ENCODE assay signal across 27 cellular contexts in the genomic region with DNA sequence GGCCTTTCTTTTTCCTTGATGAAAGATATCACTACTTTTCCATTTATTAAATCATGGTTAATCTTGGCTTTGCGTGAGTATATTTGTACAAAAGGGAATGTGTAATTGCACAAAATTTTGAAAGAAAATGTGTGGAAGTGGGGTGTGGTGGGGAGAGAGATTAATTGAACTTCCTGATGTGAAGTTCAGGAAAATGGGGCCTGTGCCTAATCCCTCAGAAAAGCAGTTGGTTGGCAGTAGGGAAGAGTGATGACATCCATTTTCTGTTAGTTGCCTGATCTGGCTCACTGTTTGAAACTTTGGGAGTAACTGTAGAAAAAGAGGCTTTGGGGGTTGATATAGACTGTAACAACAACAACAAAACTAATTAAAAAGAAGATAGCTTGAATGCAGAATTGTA. TPM values are rescaled to one million over a fixed set of nuclear protein-coding genes. Genes with fewer than 3 reads are reported as not detected.
A peak's percentile ranks its signal among the peaks of the same experiment; 100 is the strongest.
DNase-seq lines count a peak whose midpoint lies in the region; ATAC-seq and TF ChIP-seq lines count a peak whose summit lies in the region.
"Had no signal": no experiment of that assay in that cellular context is flagged by ENCODE, and none has a peak within 500 bp of the region (broad histone marks: within the 10 kb centered on the region; RNA-seq: fewer than 3 reads in every experiment).

No MANE protein-coding gene starts in this region.

- TF ChIP-seq CTCF in A673 (conservative IDR thresholded peaks at IDR 0.05; ENCODE audit: low read depth, low read length), result no peak
- no peak for TF ChIP-seq CTCF in gastroesophageal sphincter (IDR thresholded peaks at IDR 0.05)
- no peak for TF ChIP-seq CTCF in testis (IDR thresholded peaks at IDR 0.05)
- TF ChIP-seq CTCF in Peyer's patch (IDR thresholded peaks at IDR 0.05), result no peak

- CTCF ChIA-PET in A673 (lab: Charles Lee), result no interaction called here

- H3K27me3 ChIP-seq in A673 (replicated peaks; ENCODE audit: insufficient read depth, low read depth, low read length, poor library complexity), result no peaks in the 10 kb centered on the region
- no peaks in the 10 kb centered on the region for H3K27me3 ChIP-seq in gastroesophageal sphincter
- H3K27me3 ChIP-seq in testis, result no peaks in the 10 kb centered on the region
- no peaks in the 10 kb centered on the region for H3K27me3 ChIP-seq in Peyer's patch

- peaks cover 15% of the 10 kb centered on the region for H3K4me1 Mint-ChIP-seq in activated T-cell treated with anti-CD3 and anti-CD28 coated beads, Interleukin-2, amount 50 U/mL, for 72 hours (ENCODE audit: low read depth)
- peaks cover 34% of the 10 kb centered on the region for H3K4me1 Mint-ChIP-seq in activated T-cell treated with anti-CD3 and anti-CD28 coated beads, Interleukin-2, amount 50 U/mL, for 24 hours (ENCODE audit: low read depth)
- peaks cover 35% of the 10 kb centered on the region for H3K4me1 Mint-ChIP-seq in T-helper 17 cell

- ATAC-seq in activated T-cell treated with anti-CD3 and anti-CD28 coated beads, Interleukin-2, amount 50 U/mL, for 72 hours (replicated peaks in 1 of 2), result no peak
- ATAC-seq in T-helper 17 cell (no peak), gastroesophageal sphincter (peak; percentile 41)
- ATAC-seq: CD8-positive, alpha-beta T cell; HepG2 had no signal

- peaks cover 3 to 7% of the 10 kb centered on the region in 2 donors for H3K36me3 Mint-ChIP-seq in activated T-cell treated with anti-CD3 and anti-CD28 coated beads, Interleukin-2, amount 50 U/mL, for 72 hours (ENCODE audit: insufficient read depth in 2 of 2)
- peaks cover 39% of the 10 kb centered on the region for H3K36me3 Mint-ChIP-seq in activated T-cell treated with anti-CD3 and anti-CD28 coated beads, Interleukin-2, amount 50 U/mL, for 24 hours (ENCODE audit: low read depth)
- peaks cover 9% of the 10 kb centered on the region for H3K36me3 Mint-ChIP-seq in T-helper 17 cell (ENCODE audit: low read depth)

- no peak for TF ChIP-seq EP300 in gastroesophageal sphincter (IDR thresholded peaks at IDR 0.05)

- no peaks in the 10 kb centered on the region for H3K9me3 Mint-ChIP-seq in activated T-cell treated with anti-CD3 and anti-CD28 coated beads, Interleukin-2, amount 50 U/mL, for 72 hours
- H3K9me3 Mint-ChIP-seq in activated T-cell treated with anti-CD3 and anti-CD28 coated beads, Interleukin-2, amount 50 U/mL, for 24 hours, result no peaks in the 10 kb centered on the region
- H3K9me3 Mint-ChIP-seq: CD8-positive, alpha-beta T cell had no signal

- H3K9me3 ChIP-seq in A673 (ENCODE audit: low read depth, low read length, poor library complexity, severe bottlenecking) (no peaks in the 10 kb centered on the region), T-helper 17 cell (ENCODE audit: control insufficient read depth, low read length, poor library complexity, severe bottlenecking) (no peaks in the 10 kb centered on the region), gastroesophageal sphincter (no peaks in the 10 kb centered on the region), testis (no peaks in the 10 kb centered on the region), Peyer's patch (no peaks in the 10 kb centered on the region)
- H3K9me3 ChIP-seq: Caco-2 had no signal

- 78 to 80% methylated on average over 1 of the region's 1 CpG for WGBS in gastroesophageal sphincter (ENCODE audit: low coverage in 1 of 2), 2 donors
- 94 to 100% methylated on average over 1 of the region's 1 CpG for WGBS in testis, 2 donors

- POLR2A ChIA-PET in A673 (lab: Charles Lee; ENCODE audit: low non-redundant PET), result no interaction called here

- H3K36me3 ChIP-seq in A673 (ENCODE audit: insufficient read depth, low read length, poor library complexity, severe bottlenecking), result peaks cover 7% of the 10 kb centered on the region
- H3K36me3 ChIP-seq in gastroesophageal sphincter, result peaks cover 0 to 9% of the 10 kb centered on the region in 2 donors
- no peaks in the 10 kb centered on the region for H3K36me3 ChIP-seq in testis (ENCODE audit: low read depth, missing control alignments)
- H3K36me3 ChIP-seq in Peyer's patch, result no peaks in the 10 kb centered on the region

- H3K27ac ChIP-seq in A673 (ENCODE audit: low read depth, low read length, poor library complexity, severe bottlenecking) (peak overlapping the region; percentile 46), gastroesophageal sphincter (no peak overlapping the region), testis (no peak overlapping the region), Peyer's patch (no peak overlapping the region)
- H3K27ac ChIP-seq: C4-2B, GM23248 had no signal

- no peak overlapping the region for H3K4me3 ChIP-seq in A673 (ENCODE audit: low read depth, low read length, poor library complexity, severe bottlenecking)
- H3K4me3 ChIP-seq in gastroesophageal sphincter, result no peak overlapping the region
- no peak overlapping the region for H3K4me3 ChIP-seq in testis
- no peak overlapping the region for H3K4me3 ChIP-seq in Peyer's patch
- H3K4me3 ChIP-seq: GM23248, PC-9 had no signal

- intact Hi-C loops in A673 (cut with micrococcal nuclease; ENCODE audit: unreplicated experiment) (no loop called here), testis (cut with DNase I; ENCODE audit: low total_unique reads) (no loop called here)

- no TSS peak for BruUV-seq in A673 (replicated peaks; lab: Mats Ljungman, UMichigan)

- TF ChIP-seq POLR2A in gastroesophageal sphincter (IDR thresholded peaks at IDR 0.05), result no peak
- TF ChIP-seq POLR2A in testis (IDR thresholded peaks at IDR 0.05), result no peak
- no peak for TF ChIP-seq POLR2A in Peyer's patch (IDR thresholded peaks at IDR 0.05)

- peaks cover 57% of the 10 kb centered on the region for H3K4me1 ChIP-seq in A673 (ENCODE audit: insufficient read depth, low read length, poor library complexity, severe bottlenecking)
- H3K4me1 ChIP-seq in gastroesophageal sphincter, result peaks cover 7 to 48% (median 8%) of the 10 kb centered on the region in 3 donors
- peaks cover 9% of the 10 kb centered on the region for H3K4me1 ChIP-seq in testis
- peaks cover 0 to 7% (median 2%) of the 10 kb centered on the region in 4 donors for H3K4me1 ChIP-seq in Peyer's patch

- H3K4me3 Mint-ChIP-seq in activated T-cell treated with anti-CD3 and anti-CD28 coated beads, Interleukin-2, amount 50 U/mL, for 72 hours, result no peak overlapping the region
- H3K4me3 Mint-ChIP-seq in activated T-cell treated with anti-CD3 and anti-CD28 coated beads, Interleukin-2, amount 50 U/mL, for 24 hours, result no peak overlapping the region
- H3K4me3 Mint-ChIP-seq in T-helper 17 cell, result no peak overlapping the region
- H3K4me3 Mint-ChIP-seq: CD8-positive, alpha-beta T cell had no signal

- H3K27me3 Mint-ChIP-seq in activated T-cell treated with anti-CD3 and anti-CD28 coated beads, Interleukin-2, amount 50 U/mL, for 72 hours (ENCODE audit: low read depth), result no peaks in the 10 kb centered on the region
- no peaks in the 10 kb centered on the region for H3K27me3 Mint-ChIP-seq in activated T-cell treated with anti-CD3 and anti-CD28 coated beads, Interleukin-2, amount 50 U/mL, for 24 hours
- no peaks in the 10 kb centered on the region for H3K27me3 Mint-ChIP-seq in T-helper 17 cell

- peak overlapping the region; percentile 36 for H3K27ac Mint-ChIP-seq in activated T-cell treated with anti-CD3 and anti-CD28 coated beads, Interleukin-2, amount 50 U/mL, for 72 hours
- no peak overlapping the region for H3K27ac Mint-ChIP-seq in activated T-cell treated with anti-CD3 and anti-CD28 coated beads, Interleukin-2, amount 50 U/mL, for 24 hours
- H3K27ac Mint-ChIP-seq in T-helper 17 cell, result peak overlapping the region; percentile 66

- no peak for DNase-seq in activated T-cell treated with anti-CD3 and anti-CD28 coated beads, Interleukin-2, amount 50 U/mL, for 72 hours
- DNase-seq in activated T-cell treated with anti-CD3 and anti-CD28 coated beads, Interleukin-2, amount 50 U/mL, for 24 hours, result no peak
- no peak for DNase-seq in A673 (ENCODE audit: low spot score)
- no peak for DNase-seq in T-helper 17 cell
- no peak for DNase-seq in testis
- DNase-seq in Peyer's patch, result no peak
- no peak for DNase-seq in ureter (ENCODE audit: low spot score)
- DNase-seq: 8988T; AML-193; Caco-2; CD8-positive, alpha-beta T cell; GM23248; H7; Kasumi-1; MV-4-11; NCI-H1105; NCI-H1436 treated with DMSO at 0.1 percent for 48 hours; NCI-H1930; NCI-H2107; NCI-H446; NCI-H526; PC-9; RPMI8226; SHP77 had no signal

RNA-seq across cellular contexts. Expression of gene IL20RB, which starts 10.8 kb away (rescaled TPM):
- 1 to 10 TPM; 1.7 to 2.0 TPM for total RNA-seq in activated T-cell treated with anti-CD3 and anti-CD28 coated beads, Interleukin-2, amount 50 U/mL, for 72 hours
- total RNA-seq in A673 (2021) (4.0 and 4.2 TPM in 2 replicates), T-helper 17 cell (1 to 10 TPM; 3.2 to 4.2 TPM), gastroesophageal sphincter (1 to 10 TPM in 2 of 4 donors, under 1 TPM in 2; 0.62 to 7.3 (median 1.0) TPM), testis (1 to 10 TPM; 2.0 to 3.5 TPM), Peyer's patch (1 to 10 TPM in 2 of 4 donors, under 1 TPM in 2; 0.54 to 1.7 (median 0.81) TPM), ureter (4.3 TPM)
- polyA plus RNA-seq in testis (ENCODE audit: insufficient read depth, low read depth, low replicate concordance), result 12.5 TPM
